ENCODE assay signal across 25 cellular contexts in genomic region chr4:61922766-61923165, GRCh38.
"Had no signal": no experiment of that assay in that cellular context is flagged by ENCODE, and none has a peak within 500 bp of the region (broad histone marks: within the 10 kb centered on the region; RNA-seq: fewer than 3 reads in every experiment).

No MANE protein-coding gene starts in this region.

- H3K4me3 ChIP-seq: ascending aorta, esophagus muscularis mucosa, gastroesophageal sphincter, heart right ventricle, lung, transverse colon, uterus had no signal

- DNase-seq: activated CD4-positive, alpha-beta T cell treated with anti-CD3 and anti-CD28 coated beads for 1 hour; activated CD8-positive, alpha-beta memory T cell treated with anti-CD3 and anti-CD28 coated beads for 24 hours; activated CD8-positive, alpha-beta memory T cell treated with anti-CD3 and anti-CD28 coated beads, Interleukin-2, amount 50 U/mL, for 48 hours; activated effector memory CD4-positive, alpha-beta T cell treated with anti-CD3 and anti-CD28 coated beads, Interleukin-2, amount 50 U/mL, for 16 hours; activated naive CD4-positive, alpha-beta T cell treated with anti-CD3 and anti-CD28 coated beads, Interleukin-2, amount 50 U/mL, for 16 hours; activated T-cell treated with anti-CD3 and anti-CD28 coated beads, Interleukin-2, amount 50 U/mL, for 48 hours; cerebellar nuclear complex; cortex of kidney; effector CD4-positive, alpha-beta T cell; heart right ventricle; immature natural killer cell; naive B cell; retina; stimulated activated CD4-positive, alpha-beta T cell treated with anti-CD3 and anti-CD28 coated beads, Interleukin-12 subunit alpha, Interleukin-12 subunit beta, amount 100 ng/mL, for 4 hours; stimulated activated CD4-positive, alpha-beta T cell treated with anti-CD3 and anti-CD28 coated beads, Interleukin-1b, Interleukin-23, amount 100 ng/mL, for 48 hours; stimulated activated naive CD8-positive, alpha-beta T cell treated with anti-CD3 and anti-CD28 coated beads, Interleukin-15, Interleukin-2, amounts not matched to agents 100 U/mL and 50 U/mL, for 24 hours; substantia nigra; T-helper 2 cell; transverse colon; uterus; WERI-Rb-1 had no signal

- H3K4me1 ChIP-seq: ascending aorta, gastroesophageal sphincter, heart right ventricle, uterus had no signal

- H3K27ac ChIP-seq: ascending aorta, esophagus muscularis mucosa, gastroesophageal sphincter, heart right ventricle, transverse colon, uterus, WERI-Rb-1 had no signal

- ATAC-seq: gastroesophageal sphincter; heart right ventricle; stimulated activated naive CD8-positive, alpha-beta T cell treated with anti-CD3 and anti-CD28 coated beads, Interleukin-15, Interleukin-2, amounts not matched to agents 100 U/mL and 50 U/mL, for 24 hours had no signal

- H3K9me3 ChIP-seq: ascending aorta, esophagus muscularis mucosa, gastroesophageal sphincter, heart right ventricle, transverse colon, uterus had no signal

- H3K27me3 ChIP-seq: ascending aorta, esophagus muscularis mucosa, gastroesophageal sphincter, heart right ventricle, transverse colon, uterus had no signal

- H3K36me3 ChIP-seq: ascending aorta, esophagus muscularis mucosa, gastroesophageal sphincter, heart right ventricle, transverse colon, uterus, WERI-Rb-1 had no signal
